ENCODE assay signal across 5 cellular contexts in genomic region chr2:136490100-136490499, GRCh38.
"Had no signal": no experiment of that assay in that cellular context is flagged by ENCODE, and none has a peak within 500 bp of the region (broad histone marks: within the 10 kb centered on the region; RNA-seq: fewer than 3 reads in every experiment).

No MANE protein-coding gene starts in this region.

- ATAC-seq: HepG2, K562 had no signal

- H3K27ac ChIP-seq: HL-60 had no signal

- H3K4me3 ChIP-seq: K562 had no signal

- H3K27ac Mint-ChIP-seq: IgD-negative memory B cell had no signal

- H3K4me3 Mint-ChIP-seq: IgD-negative memory B cell had no signal

- DNase-seq: IMR-90 had no signal
